In genomic region chr17:9443811-9444210, GRCh38 we compare ENCODE assay signal across 31 cellular contexts.
"Had no signal": no experiment of that assay in that cellular context is flagged by ENCODE, and none has a peak within 500 bp of the region (broad histone marks: within the 10 kb centered on the region; RNA-seq: fewer than 3 reads in every experiment).

No MANE protein-coding gene starts in this region.

- H3K27me3 Mint-ChIP-seq: activated CD4-positive, alpha-beta memory T cell treated with anti-CD3 and anti-CD28 coated beads for 36 hours; activated CD4-positive, alpha-beta T cell treated with anti-CD3 and anti-CD28 coated beads, Interleukin-2, amount 10 ng/mL, durations not matched to agents 7 days and 5 days; activated naive CD8-positive, alpha-beta T cell; activated T-helper 17 cell treated with anti-CD3 and anti-CD28 coated beads, Interleukin-2, amount 50 U/mL, for 72 hours; brain; T-helper 17 cell had no signal

- DNase-seq: activated CD4-positive, alpha-beta memory T cell treated with anti-CD3 and anti-CD28 coated beads for 36 hours; activated CD4-positive, alpha-beta T cell treated with anti-CD3 and anti-CD28 coated beads, Interleukin-2, amount 10 ng/mL, durations not matched to agents 7 days and 5 days; activated CD4-positive, CD25-positive, alpha-beta regulatory T cell; activated CD8-positive, alpha-beta memory T cell treated with anti-CD3 and anti-CD28 coated beads for 24 hours; activated gamma-delta T cell; activated naive CD4-positive, alpha-beta T cell treated with anti-CD3 and anti-CD28 coated beads for 36 hours; activated T-cell treated with anti-CD3 and anti-CD28 coated beads for 4 hours; activated T-cell treated with anti-CD3 and anti-CD28 coated beads, Interleukin-2, amount 50 U/mL, for 48 hours; amygdala; IMR-90; Kasumi-1; KBM-7; NCI-H1105 treated with DMSO at 0.1 percent for 48 hours; NCI-H1436 treated with DMSO at 0.1 percent for 48 hours; NCI-H187; NCI-H2171; NCI-H2227 treated with DMSO at 0.1 percent for 48 hours; NCI-H526; NCI-H82; NK-92 treated with Interleukin-12 subunit alpha and Interleukin-12 subunit beta, amount 100 ng/mL, for 24 hours; OCI-M1; SHP77 treated with DMSO at 0.1 percent for 48 hours; T-helper 17 cell; T1000 had no signal

- H3K36me3 ChIP-seq: cardiac muscle cell had no signal

- FAIRE-seq: astrocyte, TTC549 had no signal

- H3K27ac Mint-ChIP-seq: activated CD4-positive, alpha-beta memory T cell treated with anti-CD3 and anti-CD28 coated beads for 36 hours; activated CD4-positive, alpha-beta T cell treated with anti-CD3 and anti-CD28 coated beads, Interleukin-2, amount 10 ng/mL, durations not matched to agents 7 days and 5 days; activated naive CD4-positive, alpha-beta T cell treated with anti-CD3 and anti-CD28 coated beads for 36 hours; activated naive CD8-positive, alpha-beta T cell; activated T-helper 17 cell treated with anti-CD3 and anti-CD28 coated beads, Interleukin-2, amount 50 U/mL, for 72 hours; brain; T-helper 17 cell had no signal

- H3K27me3 ChIP-seq: cardiac muscle cell had no signal

- H3K9me3 Mint-ChIP-seq: activated CD4-positive, alpha-beta memory T cell treated with anti-CD3 and anti-CD28 coated beads for 36 hours; activated CD4-positive, alpha-beta T cell treated with anti-CD3 and anti-CD28 coated beads, Interleukin-2, amount 10 ng/mL, durations not matched to agents 7 days and 5 days; activated naive CD4-positive, alpha-beta T cell treated with anti-CD3 and anti-CD28 coated beads for 36 hours; activated T-helper 17 cell treated with anti-CD3 and anti-CD28 coated beads, Interleukin-2, amount 50 U/mL, for 72 hours had no signal

- H3K4me1 Mint-ChIP-seq: activated CD4-positive, alpha-beta T cell treated with anti-CD3 and anti-CD28 coated beads, Interleukin-2, amount 10 ng/mL, durations not matched to agents 7 days and 5 days; activated T-helper 17 cell treated with anti-CD3 and anti-CD28 coated beads, Interleukin-2, amount 50 U/mL, for 72 hours; T-helper 17 cell had no signal

- H3K4me3 ChIP-seq: cardiac muscle cell had no signal

- H3K27ac ChIP-seq: cardiac muscle cell had no signal

- H3K4me3 Mint-ChIP-seq: activated CD4-positive, alpha-beta memory T cell treated with anti-CD3 and anti-CD28 coated beads for 36 hours; activated CD4-positive, alpha-beta T cell treated with anti-CD3 and anti-CD28 coated beads, Interleukin-2, amount 10 ng/mL, durations not matched to agents 7 days and 5 days; activated naive CD4-positive, alpha-beta T cell treated with anti-CD3 and anti-CD28 coated beads for 36 hours; activated naive CD8-positive, alpha-beta T cell; activated T-helper 17 cell treated with anti-CD3 and anti-CD28 coated beads, Interleukin-2, amount 50 U/mL, for 72 hours; brain; T-helper 17 cell had no signal

- ATAC-seq: activated T-helper 17 cell treated with anti-CD3 and anti-CD28 coated beads, Interleukin-2, amount 50 U/mL, for 72 hours; Panc1; T-helper 17 cell had no signal
